In genomic region chr21:28723666-28724065, GRCh38 we compare ENCODE assay signal across 27 cellular contexts.
"Had no signal": no experiment of that assay in that cellular context is flagged by ENCODE, and none has a peak within 500 bp of the region (broad histone marks: within the 10 kb centered on the region; RNA-seq: fewer than 3 reads in every experiment).

No MANE protein-coding gene starts in this region.

- H3K4me2 ChIP-seq: PC-9 had no signal

- DNase-seq: activated CD4-positive, alpha-beta memory T cell treated with anti-CD3 and anti-CD28 coated beads for 36 hours; activated CD4-positive, alpha-beta T cell treated with anti-CD3 and anti-CD28 coated beads, Interleukin-2, amount 10 ng/mL, durations not matched to agents 7 days and 5 days; activated CD4-positive, CD25-positive, alpha-beta regulatory T cell; activated CD8-positive, alpha-beta memory T cell treated with anti-CD3 and anti-CD28 coated beads for 24 hours; activated effector memory CD4-positive, alpha-beta T cell treated with anti-CD3 and anti-CD28 coated beads, Interleukin-2, amount 50 U/mL, for 16 hours; activated naive CD4-positive, alpha-beta T cell treated with Interleukin-2 at 50 U/mL for 16 hours; activated naive CD8-positive, alpha-beta T cell treated with anti-CD3 and anti-CD28 coated beads, Interleukin-2, amount 50 U/mL, for 24 hours; activated T-cell treated with anti-CD3 and anti-CD28 coated beads, Interleukin-2, amount 50 U/mL, for 4 hours; amniotic stem cell; brain microvascular endothelial cell; Karpas-422; MM.1S; NCI-H1092 treated with DMSO at 0.1 percent for 48 hours; NCI-H1417 treated with DMSO at 0.1 percent for 48 hours; NCI-H1694 treated with DMSO at 0.1 percent for 48 hours; NCI-H2029 treated with DMSO at 0.1 percent for 48 hours; NCI-H345; NCI-H510A; NCI-H82; PC-9; SIG-M5; T-cell; T-helper 2 cell; T1000 had no signal

- H3K4me3 ChIP-seq: cardiac muscle cell, K562, PC-9 had no signal

- H3K27me3 ChIP-seq: brain microvascular endothelial cell, cardiac muscle cell had no signal

- H2AFZ ChIP-seq: PC-9 had no signal

- H3K27ac ChIP-seq: brain microvascular endothelial cell, cardiac muscle cell, PC-9, VCaP had no signal

- H3K36me3 ChIP-seq: brain microvascular endothelial cell, cardiac muscle cell had no signal
